ENCODE assay signal across 22 cellular contexts in the genomic region with DNA sequence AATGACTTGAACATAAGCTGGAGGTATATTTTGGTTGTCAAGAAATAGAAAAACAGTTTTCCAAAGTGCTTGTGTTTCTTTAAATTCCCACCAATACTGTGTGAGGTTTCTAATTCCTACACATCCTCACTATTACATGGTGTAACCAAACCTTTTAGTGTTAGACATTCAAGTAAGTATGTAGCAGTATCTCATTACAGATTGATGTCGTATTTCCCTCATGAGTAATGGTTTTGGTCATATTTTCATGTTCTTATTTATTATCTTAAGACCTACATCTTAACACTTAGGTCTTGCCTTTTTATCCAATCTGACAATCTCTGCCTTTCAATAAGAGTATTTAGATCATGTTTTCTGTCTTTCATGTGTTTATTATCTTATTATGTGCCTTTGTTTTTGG.
DNase-seq lines count a peak whose midpoint lies in the region; ATAC-seq and TF ChIP-seq lines count a peak whose summit lies in the region.
"Had no signal": no experiment of that assay in that cellular context is flagged by ENCODE, and none has a peak within 500 bp of the region (broad histone marks: within the 10 kb centered on the region; RNA-seq: fewer than 3 reads in every experiment).

No MANE protein-coding gene starts in this region.

- ATAC-seq in GM18861 (IDR thresholded peaks at IDR 0.05; ENCODE audit: unreplicated experiment) (no peak), HG03280 (IDR thresholded peaks at IDR 0.05; ENCODE audit: unreplicated experiment) (no peak)
- ATAC-seq: GM23338, Right ventricle myocardium inferior had no signal

- no peak for TF ChIP-seq POLR2A in ovary (IDR thresholded peaks at IDR 0.05)

- no peaks in the 10 kb centered on the region for H3K4me1 ChIP-seq in ovary (ENCODE audit: insufficient read depth)
- H3K4me1 ChIP-seq: BLaER1 treated with 17β-estradiol and CSF1 and Interleukin-3, amounts not matched to agents 10 nM and 100 nM had no signal

- no peaks in the 10 kb centered on the region for H3K36me3 ChIP-seq in ovary
- H3K36me3 ChIP-seq: BLaER1 treated with 17β-estradiol and CSF1 and Interleukin-3, amounts not matched to agents 10 nM and 100 nM; SJCRH30 had no signal

- no peaks in the 10 kb centered on the region for H3K27me3 ChIP-seq in ovary
- H3K27me3 ChIP-seq: BLaER1 treated with 17β-estradiol and CSF1 and Interleukin-3, amounts not matched to agents 10 nM and 100 nM; SJCRH30 had no signal

- peak; percentile 61 for DNase-seq in HCEC 1CT
- DNase-seq in astrocyte of the spinal cord (ENCODE audit: low read depth, low spot score), result peak; percentile 16
- DNase-seq in fibroblast of peridontal ligament (ENCODE audit: extremely low read depth), result peak; percentile 36
- DNase-seq in skeletal muscle cell (ENCODE audit: low read depth), result peak; percentile 12
- no peak for DNase-seq in hypothalamus (lab: John Stamatoyannopoulos, UW)
- DNase-seq in ovary, result no peak
- DNase-seq: AML-193; CD4-positive, alpha-beta T cell; H9; HFFc6; Karpas-422; MV-4-11; NCI-H1105 treated with DMSO at 0.1 percent for 48 hours; NCI-H2029; NCI-H526 treated with DMSO at 0.1 percent for 48 hours; PC-9 had no signal

- no peaks in the 10 kb centered on the region for H3K9me3 ChIP-seq in ovary

- no peak for TF ChIP-seq EP300 in ovary (IDR thresholded peaks at IDR 0.05)

- in situ Hi-C loops in astrocyte of the spinal cord (cut with HindIII; ENCODE audit: low sequenced_read_pairs), result no loop called here

- 71 to 84% (median 84%) methylated on average over 1 of the region's 1 CpG for WGBS in ovary, 3 donors

- H3K4me3 ChIP-seq in astrocyte of the spinal cord (ENCODE audit: low read depth, low read length), result no peak overlapping the region
- H3K4me3 ChIP-seq in skeletal muscle cell (ENCODE audit: low read depth, low read length), result no peak overlapping the region
- no peak overlapping the region for H3K4me3 ChIP-seq in ovary
- H3K4me3 ChIP-seq: BLaER1 treated with 17β-estradiol and CSF1 and Interleukin-3, amounts not matched to agents 10 nM and 100 nM; GM23338; PC-9; SJCRH30 had no signal

- TF ChIP-seq CTCF in astrocyte of the spinal cord (IDR thresholded peaks at IDR 0.05; ENCODE audit: low read depth, low read length) (no peak), ovary (IDR thresholded peaks at IDR 0.05) (no peak)

- intact Hi-C loops in ovary (cut with DNase I), result no loop called here

- H3K27ac ChIP-seq in ovary, result no peak overlapping the region
- H3K27ac ChIP-seq: BLaER1 treated with 17β-estradiol and CSF1 and Interleukin-3, amounts not matched to agents 10 nM and 100 nM; PC-9; SJCRH30 had no signal

Comparison
In these comparisons a context has a peak if more than half of its experiments do, and no peak if none do; other contexts are left out.
1. DNase-seq: peak in HCEC 1CT (single experiment), astrocyte of the spinal cord (single experiment), fibroblast of peridontal ligament (single experiment) and skeletal muscle cell (single experiment); none in hypothalamus (0 of 51) and ovary (0 of 5).